ENCODE assay signal across 8 cellular contexts in the genomic region with DNA sequence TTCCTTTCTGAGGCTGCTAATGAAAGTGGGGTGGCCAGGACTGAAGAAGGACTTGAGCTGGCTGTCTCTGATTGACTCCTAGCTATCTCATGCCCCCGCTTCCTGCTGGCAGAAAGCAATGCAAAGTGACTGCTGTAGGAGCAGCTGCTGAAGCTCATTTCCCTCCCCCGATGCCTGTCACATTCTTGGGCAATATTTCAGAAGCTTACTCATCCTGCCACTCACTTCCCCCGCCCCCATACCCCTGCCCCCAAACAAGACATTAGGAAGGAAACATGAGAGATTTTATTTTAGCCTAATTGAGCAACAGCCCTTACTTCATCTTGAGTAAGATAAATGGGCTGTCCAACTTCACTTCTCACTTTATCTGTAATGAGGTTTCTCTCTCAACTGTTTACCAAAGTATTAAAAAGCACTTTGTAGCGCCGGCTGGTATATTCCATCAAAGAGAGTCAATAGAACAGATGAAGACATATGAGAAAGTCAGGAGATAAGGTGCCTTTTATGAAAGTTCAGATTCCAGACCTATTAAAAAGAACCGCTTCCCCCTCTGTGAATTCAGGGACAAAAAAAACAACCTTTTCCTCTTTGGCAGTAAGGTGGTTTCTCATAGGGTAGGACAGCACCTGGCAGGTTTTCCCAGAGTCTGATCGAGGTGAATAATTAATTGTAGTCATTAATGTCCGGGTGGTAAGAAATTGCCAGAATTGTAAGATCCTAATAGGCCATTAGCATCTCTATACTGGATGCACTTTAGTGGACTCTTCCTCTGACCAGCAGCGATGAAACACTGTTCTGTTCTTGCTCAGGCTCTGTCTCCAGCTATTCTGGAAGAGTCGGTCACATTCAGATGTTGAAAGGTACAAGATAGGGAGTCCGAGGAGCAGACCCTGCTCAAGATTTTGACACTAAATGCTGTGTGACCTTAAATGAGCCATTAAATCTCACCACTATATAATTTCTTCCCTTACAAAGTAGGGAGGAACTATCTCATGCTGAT.
A peak's percentile ranks its signal among the peaks of the same experiment; 100 is the strongest.
DNase-seq lines count a peak whose midpoint lies in the region; ATAC-seq and TF ChIP-seq lines count a peak whose summit lies in the region.

No MANE protein-coding gene starts in this region.

- no peaks in the 10 kb centered on the region for H3K9me3 ChIP-seq in Karpas-422 (ENCODE audit: low read length)
- no peaks in the 10 kb centered on the region for H3K9me3 ChIP-seq in iPS-20b (ENCODE audit: insufficient read depth, low read depth, low read length)
- no peaks in the 10 kb centered on the region for H3K9me3 ChIP-seq in spleen

- intact Hi-C loops in spleen (cut with DNase I; ENCODE audit: low total_unique reads) = no loop called here

- H3K4me2 ChIP-seq in GM23338 = peak overlapping the region; percentile 64; the same call in 1 of the 2 replicates
- H3K4me2 ChIP-seq in Karpas-422 (ENCODE audit: low read depth, low read length, poor library complexity, severe bottlenecking) = peak overlapping the region; percentile 73

- H3K4me3 ChIP-seq in GM23338 = no peak overlapping the region
- H3K4me3 ChIP-seq in Karpas-422 (ENCODE audit: low read length) = peak overlapping the region; percentile 58
- H3K4me3 ChIP-seq in iPS-20b (ENCODE audit: low read length) = no peak overlapping the region
- H3K4me3 ChIP-seq in spleen = peak overlapping the region in 1 of 8 donors; percentile 46

- H3K27ac ChIP-seq in GM23338 (ENCODE audit: low read depth) = no peak overlapping the region
- H3K27ac ChIP-seq in Karpas-422 (ENCODE audit: low read length) = peak overlapping the region; percentile 92
- no peak overlapping the region for H3K27ac ChIP-seq in iPS-20b (ENCODE audit: low read length)
- H3K27ac ChIP-seq in spleen = peak overlapping the region; percentile 27 to 93 (median 82)

- H4K20me1 ChIP-seq in GM23338 (replicated peaks; ENCODE audit: insufficient read depth) (no peaks in the 10 kb centered on the region), Karpas-422 (ENCODE audit: insufficient read depth, low read depth, low read length) (no peaks in the 10 kb centered on the region)

- peak overlapping the region; percentile 89 for H2AFZ ChIP-seq in GM23338
- H2AFZ ChIP-seq in Karpas-422 (ENCODE audit: low read length) = peak overlapping the region; percentile 66

- H3K36me3 Mint-ChIP-seq in GM23338 (ENCODE audit: low read depth) = no peaks in the 10 kb centered on the region

- ATAC-seq in GM23338 = peak; percentile 84

- no peaks in the 10 kb centered on the region for H3F3A ChIP-seq in GM23338 (replicated peaks; ENCODE audit: low read depth)

- WGBS in spleen, 5 donors = 36 to 41% (median 38%) methylated on average over 11 of the region's 11 CpGs

- H3K9me2 ChIP-seq in GM23338 (ENCODE audit: insufficient read depth) (peaks cover 13% of the 10 kb centered on the region; the same call in 1 of the 2 replicates), Karpas-422 (replicated peaks; ENCODE audit: insufficient read depth, low read length) (no peaks in the 10 kb centered on the region)

- H3K27me3 Mint-ChIP-seq in GM23338 (ENCODE audit: insufficient read depth, low read depth, poor library complexity) = no peaks in the 10 kb centered on the region

- peak; percentile 72 for DNase-seq in GM03348 (ENCODE audit: low spot score)
- peak; percentile 54 for DNase-seq in GM23338 (ENCODE audit: low spot score)
- DNase-seq in Karpas-422 = peak; percentile 96
- peak; percentile 99 for DNase-seq in RKO (ENCODE audit: low spot score)
- DNase-seq in amniotic stem cell (lab: John Stamatoyannopoulos, UW) = peak; percentile 58
- DNase-seq in spleen = peak; percentile 82
- no peak for DNase-seq in effector CD8-positive, alpha-beta T cell (lab: John Stamatoyannopoulos, UW)

- no peak for TF ChIP-seq POLR2A in spleen (IDR thresholded peaks at IDR 0.05)

- peaks cover 24% of the 10 kb centered on the region for H3K4me1 Mint-ChIP-seq in GM23338

- H3K27ac Mint-ChIP-seq in GM23338 = peak overlapping the region; percentile 68

- H3K27me3 ChIP-seq in GM23338 (ENCODE audit: insufficient read depth) (no peaks in the 10 kb centered on the region), Karpas-422 (ENCODE audit: low read length) (no peaks in the 10 kb centered on the region), iPS-20b (ENCODE audit: insufficient read depth, low read length) (no peaks in the 10 kb centered on the region), spleen (replicated peaks in 1 of 7) (no peaks in the 10 kb centered on the region)

- peak overlapping the region; percentile 71 for H3K9ac ChIP-seq in Karpas-422 (ENCODE audit: low read length)
- peak overlapping the region; percentile 24; the same call in 1 of the 2 replicates for H3K9ac ChIP-seq in iPS-20b (ENCODE audit: low read depth, low read length)

- peak overlapping the region; percentile 22; the same call in 2 of the 3 replicates for H3K4me3 Mint-ChIP-seq in GM23338

- no peaks in the 10 kb centered on the region for H3K36me3 ChIP-seq in GM23338 (ENCODE audit: insufficient read depth)
- H3K36me3 ChIP-seq in Karpas-422 (ENCODE audit: insufficient read depth, low read length) = no peaks in the 10 kb centered on the region
- H3K36me3 ChIP-seq in iPS-20b (ENCODE audit: insufficient read depth, low read depth, low read length) = no peaks in the 10 kb centered on the region
- no peaks in the 10 kb centered on the region for H3K36me3 ChIP-seq in spleen

- no peaks in the 10 kb centered on the region for H3K9me3 Mint-ChIP-seq in GM23338

- H3K4me1 ChIP-seq in GM23338 (ENCODE audit: insufficient read depth) (peaks cover 16% of the 10 kb centered on the region), Karpas-422 (ENCODE audit: low read length) (peaks cover 32% of the 10 kb centered on the region), iPS-20b (ENCODE audit: insufficient read depth, low read length) (peaks cover 16% of the 10 kb centered on the region), spleen (peaks cover 3 to 36% (median 21%) of the 10 kb centered on the region in 6 donors)

- TF ChIP-seq CTCF in GM23338 (conservative IDR thresholded peaks at IDR 0.05; ENCODE audit: low read depth in 2 of 2) (no peak), spleen (IDR thresholded peaks at IDR 0.05 in 8 of 11, conservative IDR thresholded peaks at IDR 0.05 in 3 of 11) (no peak)

- H3K79me2 ChIP-seq in GM23338 (replicated peaks; ENCODE audit: insufficient read depth) = no peaks in the 10 kb centered on the region
- H3K79me2 ChIP-seq in Karpas-422 (ENCODE audit: low read length) = no peaks in the 10 kb centered on the region

TF ChIP-seq in GM23338, 12 proteins besides CTCF, POLR2A, EP300 and RAD21 (continues in another document):
- TF ChIP-seq, protein P1, sequence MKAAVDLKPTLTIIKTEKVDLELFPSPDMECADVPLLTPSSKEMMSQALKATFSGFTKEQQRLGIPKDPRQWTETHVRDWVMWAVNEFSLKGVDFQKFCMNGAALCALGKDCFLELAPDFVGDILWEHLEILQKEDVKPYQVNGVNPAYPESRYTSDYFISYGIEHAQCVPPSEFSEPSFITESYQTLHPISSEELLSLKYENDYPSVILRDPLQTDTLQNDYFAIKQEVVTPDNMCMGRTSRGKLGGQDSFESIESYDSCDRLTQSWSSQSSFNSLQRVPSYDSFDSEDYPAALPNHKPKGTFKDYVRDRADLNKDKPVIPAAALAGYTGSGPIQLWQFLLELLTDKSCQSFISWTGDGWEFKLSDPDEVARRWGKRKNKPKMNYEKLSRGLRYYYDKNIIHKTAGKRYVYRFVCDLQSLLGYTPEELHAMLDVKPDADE (IDR thresholded peaks at IDR 0.05) = no peak
- no peak for TF ChIP-seq STAT1 (IDR thresholded peaks at IDR 0.05; ENCODE audit: unreplicated experiment)
- no peak for TF ChIP-seq EZH2phosphoT487 (IDR thresholded peaks at IDR 0.05; ENCODE audit: unreplicated experiment)
- TF ChIP-seq ZNF114 (CRISPR knock-in tag; IDR thresholded peaks at IDR 0.05) = no peak
- no peak for TF ChIP-seq JUNB (IDR thresholded peaks at IDR 0.05; ENCODE audit: unreplicated experiment)
- TF ChIP-seq EZH2 (IDR thresholded peaks at IDR 0.05; ENCODE audit: low read depth, unreplicated experiment) = no peak

Comparison
In these comparisons a context has a peak if more than half of its experiments do, and no peak if none do; other contexts are left out.
1. H3K27ac ChIP-seq: peak in Karpas-422 (single experiment) and spleen (8 of 8); none in GM23338 (single experiment) and iPS-20b (single experiment).